1 cellular context compared by ENCODE assay signal in the genomic region with DNA sequence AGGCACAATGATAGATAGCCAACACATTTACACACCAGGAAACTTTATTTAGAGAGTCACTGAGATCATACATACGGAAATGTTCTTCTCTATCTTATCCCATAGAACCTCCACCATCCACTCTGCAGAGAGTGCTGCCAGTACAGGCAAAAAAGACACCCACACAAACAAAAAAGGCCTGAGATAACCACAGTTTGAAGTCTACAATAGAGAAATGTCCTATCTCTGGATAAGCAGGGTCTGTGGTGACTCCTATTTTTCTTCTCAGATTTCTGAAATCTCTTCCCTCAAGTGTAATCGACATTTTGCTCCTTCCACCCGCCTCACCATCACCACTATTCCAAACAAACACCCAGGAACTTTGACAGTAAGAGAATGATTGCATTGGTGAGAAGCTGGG.
TF ChIP-seq lines count a peak whose summit lies in the region.

No MANE protein-coding gene starts in this region.

TF ChIP-seq in K562, 482 proteins besides CTCF, POLR2A, EP300 and RAD21 (continued from another document):
- no peak for TF ChIP-seq ZNF280B (CRISPR knock-in tag; IDR thresholded peaks at IDR 0.05)
- no peak for TF ChIP-seq ZNF589 (CRISPR knock-in tag; IDR thresholded peaks at IDR 0.05; ENCODE audit: low read depth)
- TF ChIP-seq, protein P1, sequence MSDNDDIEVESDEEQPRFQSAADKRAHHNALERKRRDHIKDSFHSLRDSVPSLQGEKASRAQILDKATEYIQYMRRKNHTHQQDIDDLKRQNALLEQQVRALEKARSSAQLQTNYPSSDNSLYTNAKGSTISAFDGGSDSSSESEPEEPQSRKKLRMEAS (CRISPR knock-in tag; IDR thresholded peaks at IDR 0.05): no peak
- TF ChIP-seq, protein P2, sequence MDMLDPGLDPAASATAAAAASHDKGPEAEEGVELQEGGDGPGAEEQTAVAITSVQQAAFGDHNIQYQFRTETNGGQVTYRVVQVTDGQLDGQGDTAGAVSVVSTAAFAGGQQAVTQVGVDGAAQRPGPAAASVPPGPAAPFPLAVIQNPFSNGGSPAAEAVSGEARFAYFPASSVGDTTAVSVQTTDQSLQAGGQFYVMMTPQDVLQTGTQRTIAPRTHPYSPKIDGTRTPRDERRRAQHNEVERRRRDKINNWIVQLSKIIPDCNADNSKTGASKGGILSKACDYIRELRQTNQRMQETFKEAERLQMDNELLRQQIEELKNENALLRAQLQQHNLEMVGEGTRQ (CRISPR knock-in tag; IDR thresholded peaks at IDR 0.05): no peak
- TF ChIP-seq U2AF1 (optimal IDR thresholded peaks at IDR 0.05; ENCODE audit: low read depth, low read length): no peak
- no peak for TF ChIP-seq SMARCC2 (IDR thresholded peaks at IDR 0.05; ENCODE audit: low read depth)
- TF ChIP-seq NCOR1 (IDR thresholded peaks at IDR 0.05): peak; percentile 23; the same call in 1 of the 2 replicates
- TF ChIP-seq RBBP5 (IDR thresholded peaks at IDR 0.05; ENCODE audit: borderline replicate concordance, insufficient read depth, low read length, poor library complexity, severe bottlenecking): no peak
- peak in 1 of 2 experiments; percentile 79; a peak in 1 of 4 replicates for TF ChIP-seq RCOR1 (IDR thresholded peaks at IDR 0.05; ENCODE audit: borderline replicate concordance in 1 of 2, low read depth in 2 of 2, low read length in 2 of 2)
- TF ChIP-seq HDAC2 (IDR thresholded peaks at IDR 0.05): no peak
- TF ChIP-seq, protein P3, sequence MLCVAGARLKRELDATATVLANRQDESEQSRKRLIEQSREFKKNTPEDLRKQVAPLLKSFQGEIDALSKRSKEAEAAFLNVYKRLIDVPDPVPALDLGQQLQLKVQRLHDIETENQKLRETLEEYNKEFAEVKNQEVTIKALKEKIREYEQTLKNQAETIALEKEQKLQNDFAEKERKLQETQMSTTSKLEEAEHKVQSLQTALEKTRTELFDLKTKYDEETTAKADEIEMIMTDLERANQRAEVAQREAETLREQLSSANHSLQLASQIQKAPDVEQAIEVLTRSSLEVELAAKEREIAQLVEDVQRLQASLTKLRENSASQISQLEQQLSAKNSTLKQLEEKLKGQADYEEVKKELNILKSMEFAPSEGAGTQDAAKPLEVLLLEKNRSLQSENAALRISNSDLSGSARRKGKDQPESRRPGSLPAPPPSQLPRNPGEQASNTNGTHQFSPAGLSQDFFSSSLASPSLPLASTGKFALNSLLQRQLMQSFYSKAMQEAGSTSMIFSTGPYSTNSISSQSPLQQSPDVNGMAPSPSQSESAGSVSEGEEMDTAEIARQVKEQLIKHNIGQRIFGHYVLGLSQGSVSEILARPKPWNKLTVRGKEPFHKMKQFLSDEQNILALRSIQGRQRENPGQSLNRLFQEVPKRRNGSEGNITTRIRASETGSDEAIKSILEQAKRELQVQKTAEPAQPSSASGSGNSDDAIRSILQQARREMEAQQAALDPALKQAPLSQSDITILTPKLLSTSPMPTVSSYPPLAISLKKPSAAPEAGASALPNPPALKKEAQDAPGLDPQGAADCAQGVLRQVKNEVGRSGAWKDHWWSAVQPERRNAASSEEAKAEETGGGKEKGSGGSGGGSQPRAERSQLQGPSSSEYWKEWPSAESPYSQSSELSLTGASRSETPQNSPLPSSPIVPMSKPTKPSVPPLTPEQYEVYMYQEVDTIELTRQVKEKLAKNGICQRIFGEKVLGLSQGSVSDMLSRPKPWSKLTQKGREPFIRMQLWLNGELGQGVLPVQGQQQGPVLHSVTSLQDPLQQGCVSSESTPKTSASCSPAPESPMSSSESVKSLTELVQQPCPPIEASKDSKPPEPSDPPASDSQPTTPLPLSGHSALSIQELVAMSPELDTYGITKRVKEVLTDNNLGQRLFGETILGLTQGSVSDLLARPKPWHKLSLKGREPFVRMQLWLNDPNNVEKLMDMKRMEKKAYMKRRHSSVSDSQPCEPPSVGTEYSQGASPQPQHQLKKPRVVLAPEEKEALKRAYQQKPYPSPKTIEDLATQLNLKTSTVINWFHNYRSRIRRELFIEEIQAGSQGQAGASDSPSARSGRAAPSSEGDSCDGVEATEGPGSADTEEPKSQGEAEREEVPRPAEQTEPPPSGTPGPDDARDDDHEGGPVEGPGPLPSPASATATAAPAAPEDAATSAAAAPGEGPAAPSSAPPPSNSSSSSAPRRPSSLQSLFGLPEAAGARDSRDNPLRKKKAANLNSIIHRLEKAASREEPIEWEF (CRISPR knock-in tag; IDR thresholded peaks at IDR 0.05): no peak
- TF ChIP-seq MEF2A (IDR thresholded peaks at IDR 0.05; ENCODE audit: control insufficient read depth, low read depth, low read length): no peak
- TF ChIP-seq SOX6 (IDR thresholded peaks at IDR 0.05): no peak
- TF ChIP-seq ZKSCAN8 (CRISPR knock-in tag; IDR thresholded peaks at IDR 0.05): no peak
